In the genomic region with DNA sequence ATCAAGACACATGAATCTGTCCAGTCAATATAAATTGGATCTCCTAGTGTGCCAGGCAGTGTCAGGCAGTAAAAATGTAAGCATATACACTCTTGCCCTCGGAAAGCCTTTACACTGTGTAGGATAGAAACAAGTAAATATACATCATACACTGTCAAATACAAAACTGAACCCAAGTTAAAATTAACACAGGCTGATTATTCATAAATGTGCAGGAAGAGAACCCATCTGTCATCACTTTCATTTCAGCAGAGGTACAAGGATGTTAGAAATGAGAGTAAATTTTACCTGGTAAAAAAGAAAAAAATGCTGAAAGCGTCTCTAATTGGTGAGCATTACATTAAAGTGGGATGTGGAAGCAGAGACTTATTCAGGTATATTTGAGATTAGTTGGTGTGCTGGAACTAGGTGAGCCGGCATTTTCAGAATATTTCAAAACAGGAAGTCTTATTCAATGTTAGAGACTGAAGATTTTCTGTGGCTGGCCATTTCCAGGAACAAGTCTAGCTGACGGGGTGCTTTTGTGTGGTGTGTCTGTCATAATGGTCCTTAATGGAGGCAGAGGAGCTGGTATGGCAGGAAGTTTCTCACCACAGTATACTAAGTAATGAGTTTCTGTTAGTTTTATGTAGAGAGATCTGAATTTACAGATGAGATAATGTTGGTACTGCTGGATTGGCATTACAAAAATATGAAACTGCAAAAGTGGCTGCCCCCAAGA, we compare ENCODE assay signal across 8 cellular contexts.
A peak's percentile ranks its signal among the peaks of the same experiment; 100 is the strongest.
DNase-seq lines count a peak whose midpoint lies in the region; ATAC-seq and TF ChIP-seq lines count a peak whose summit lies in the region.

No MANE protein-coding gene starts in this region.

- intact Hi-C loops in CD14-positive monocyte (cut with micrococcal nuclease): no loop called here

- peaks cover 32% of the 10 kb centered on the region for H3K4me1 Mint-ChIP-seq in CD14-positive monocyte
- H3K4me1 Mint-ChIP-seq in central memory CD8-positive, alpha-beta T cell: peaks cover 54% of the 10 kb centered on the region
- H3K4me1 Mint-ChIP-seq in type B pancreatic cell (ENCODE audit: unreplicated experiment): peaks cover 22% of the 10 kb centered on the region

- H3K4me3 ChIP-seq in neutrophil (ENCODE audit: low read depth in 1 of 2, low read length in 1 of 2) (peak overlapping the region; percentile 19 to 42), HAP-1 (no peak overlapping the region)

- H3K36me3 ChIP-seq in neutrophil: no peaks in the 10 kb centered on the region
- H3K36me3 ChIP-seq in HAP-1 (replicated peaks): no peaks in the 10 kb centered on the region

- H3K27ac ChIP-seq in neutrophil: peak overlapping the region; percentile 69

- H3K4me1 ChIP-seq in neutrophil (ENCODE audit: control insufficient read depth in 1 of 2, insufficient read depth in 1 of 2, low read depth in 1 of 2, low read length in 1 of 2): peaks cover 28 to 34% of the 10 kb centered on the region in 2 experiments
- H3K4me1 ChIP-seq in HAP-1: no peaks in the 10 kb centered on the region

- H3K27ac Mint-ChIP-seq in CD14-positive monocyte (peak overlapping the region; percentile 75 to 91 (median 85)), type B pancreatic cell (peak overlapping the region; percentile 67)
- H3K27ac Mint-ChIP-seq in central memory CD8-positive, alpha-beta T cell (ENCODE audit: low read depth): peak overlapping the region; percentile 99

- H3K27me3 ChIP-seq in neutrophil (no peaks in the 10 kb centered on the region), HAP-1 (ENCODE audit: low read depth) (no peaks in the 10 kb centered on the region)

- no peaks in the 10 kb centered on the region for H3K9me3 ChIP-seq in neutrophil
- no peaks in the 10 kb centered on the region for H3K9me3 ChIP-seq in HAP-1

- peaks cover 0 to 2% (median 0%) of the 10 kb centered on the region in 7 donors for H3K9me3 Mint-ChIP-seq in CD14-positive monocyte
- H3K9me3 Mint-ChIP-seq in central memory CD8-positive, alpha-beta T cell: no peaks in the 10 kb centered on the region
- H3K9me3 Mint-ChIP-seq in type B pancreatic cell: no peaks in the 10 kb centered on the region

- H3K27me3 Mint-ChIP-seq in CD14-positive monocyte (ENCODE audit: low read depth in 3 of 3) (no peaks in the 10 kb centered on the region), type B pancreatic cell (no peaks in the 10 kb centered on the region)
- no peaks in the 10 kb centered on the region for H3K27me3 Mint-ChIP-seq in central memory CD8-positive, alpha-beta T cell

- peak overlapping the region; percentile 71 to 79 for H3K4me3 Mint-ChIP-seq in CD14-positive monocyte
- peak overlapping the region; percentile 76 for H3K4me3 Mint-ChIP-seq in central memory CD8-positive, alpha-beta T cell
- no peak overlapping the region for H3K4me3 Mint-ChIP-seq in type B pancreatic cell

- DNase-seq in CD14-positive monocyte (ENCODE audit: low spot score): peak; percentile 68
- DNase-seq in central memory CD8-positive, alpha-beta T cell (ENCODE audit: low spot score in 2 of 2): peak; percentile 22 to 71
- DNase-seq in type B pancreatic cell (ENCODE audit: extremely low spot score, unreplicated experiment): no peak
- DNase-seq in HAP-1 (ENCODE audit: low spot score in 2 of 2): no peak

- ATAC-seq in GM19467 (IDR thresholded peaks at IDR 0.05; ENCODE audit: unreplicated experiment) (peak; percentile 99), HG03571 (IDR thresholded peaks at IDR 0.05; ENCODE audit: unreplicated experiment) (peak; percentile 100)
- ATAC-seq in activated CD4-positive, CD25-positive, alpha-beta regulatory T cell treated with anti-CD3 and anti-CD28 coated beads, Interleukin-2, amount 50 U/mL, for 24 hours: peak; percentile 93 to 94
- peak; percentile 99 for ATAC-seq in central memory CD8-positive, alpha-beta T cell (replicated peaks; ENCODE audit: extremely low read depth, poor library complexity, severe bottlenecking)

- in situ Hi-C loops in HAP-1 (cut with MboI; ENCODE audit: low sequenced_read_pairs): no loop called here

- no peak for TF ChIP-seq CTCF in CD14-positive monocyte (IDR thresholded peaks at IDR 0.05)
- no peak for TF ChIP-seq CTCF in neutrophil (IDR thresholded peaks at IDR 0.05)
- TF ChIP-seq CTCF in type B pancreatic cell (conservative IDR thresholded peaks at IDR 0.05): no peak

- H3K36me3 Mint-ChIP-seq in CD14-positive monocyte (peaks cover 2% of the 10 kb centered on the region in 2 donors), type B pancreatic cell (no peaks in the 10 kb centered on the region)
- peaks cover 6% of the 10 kb centered on the region for H3K36me3 Mint-ChIP-seq in central memory CD8-positive, alpha-beta T cell (ENCODE audit: insufficient read depth)

Comparison
In these comparisons a context has a peak if more than half of its experiments do, and no peak if none do; other contexts are left out.
1. DNase-seq: peak in CD14-positive monocyte (single experiment) and central memory CD8-positive, alpha-beta T cell (2 of 2); none in type B pancreatic cell (single experiment) and HAP-1 (0 of 2).
2. Peak in every context shown above with its lines, with median percentiles within 50 percentile points of each other: H3K27ac Mint-ChIP-seq and ATAC-seq.